8 cellular contexts compared by ENCODE assay signal in the genomic region with DNA sequence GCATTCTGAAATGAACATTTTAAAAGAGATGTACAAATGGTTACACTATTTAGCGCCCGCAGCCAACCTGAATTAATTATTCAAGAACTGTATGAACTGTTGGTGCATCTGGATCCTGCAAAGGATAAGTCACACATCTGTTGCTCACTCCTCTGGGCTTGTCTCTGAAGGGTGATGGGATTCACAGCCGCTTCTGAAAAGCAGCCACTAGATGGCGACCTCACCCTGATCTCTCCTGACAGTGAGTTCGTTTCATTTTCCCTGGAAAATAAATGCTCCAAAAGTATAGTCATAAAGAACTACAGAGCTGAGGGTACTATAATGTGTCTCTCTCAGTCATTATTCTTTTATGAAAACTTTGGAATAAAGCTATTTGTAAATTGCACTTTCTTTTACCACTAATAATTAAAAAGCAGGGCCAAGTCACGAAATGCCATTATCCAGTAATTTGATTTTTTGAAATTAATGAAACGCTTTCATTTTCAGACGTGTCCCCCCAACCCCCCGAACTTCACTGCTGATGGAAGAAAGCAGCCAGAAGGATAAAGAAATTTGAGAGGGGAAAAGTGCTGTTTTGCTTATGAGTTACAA.
DNase-seq lines count a peak whose midpoint lies in the region; ATAC-seq, FAIRE-seq and TF ChIP-seq lines count a peak whose summit lies in the region.

No MANE protein-coding gene starts in this region.

- peak; percentile 90 for FAIRE-seq in GM12892 (lab: Jason Lieb, UNC)

- H3K27me3 ChIP-seq in liver (ENCODE audit: control insufficient read depth in 4 of 4, insufficient read depth in 4 of 4, low read length in 3 of 4): peaks cover 0 to 2% (median 0%) of the 10 kb centered on the region in 4 donors

- WGBS in liver: 21% methylated on average over 9 of the region's 9 CpGs

- H3K4me3 ChIP-seq in liver (ENCODE audit: low read depth in 1 of 3, low read length in 3 of 3): peak overlapping the region in 1 of 3 donors; percentile 19

- no peaks in the 10 kb centered on the region for H3K36me3 ChIP-seq in liver (ENCODE audit: control insufficient read depth in 4 of 4, insufficient read depth in 3 of 4, low read depth in 1 of 4, low read length in 3 of 4)

- TF ChIP-seq RAD21 in liver (IDR thresholded peaks at IDR 0.05): peak; percentile 79 to 81

- no peaks in the 10 kb centered on the region for H3K4me1 ChIP-seq in liver (ENCODE audit: control insufficient read depth in 4 of 4, insufficient read depth in 4 of 4, low read length in 3 of 4)

- no peak overlapping the region for H3K9ac ChIP-seq in liver (ENCODE audit: low read depth in 1 of 2, low read length in 2 of 2)

- peak; percentile 69 for ATAC-seq in HG03060 (IDR thresholded peaks at IDR 0.05; ENCODE audit: low read depth, unreplicated experiment)

- no peak overlapping the region for H3K27ac ChIP-seq in liver (ENCODE audit: low read depth in 1 of 2, low read length in 2 of 2)

- peak; percentile 62 for DNase-seq in A172 (ENCODE audit: low spot score)
- peak; percentile 27 for DNase-seq in GM12892 (ENCODE audit: insufficient read length)
- DNase-seq in NCI-H2196 (lab: John Stamatoyannopoulos, UW; ENCODE audit: unreplicated experiment): peak; percentile 54
- peak; percentile 12 for DNase-seq in activated CD4-positive, alpha-beta T cell treated with anti-CD3 and anti-CD28 coated beads for 1 hour
- DNase-seq in dedifferentiated amniotic fluid mesenchymal stem cell (ENCODE audit: extremely low spot score): peak; percentile 68
- DNase-seq in stimulated activated CD4-positive, alpha-beta T cell treated with anti-CD3 and anti-CD28 coated beads, TNF-alpha, amount 100 ng/mL, for 4 hours (ENCODE audit: low read depth in 3 of 3): peak; percentile 5 to 7 (median 5)

- TF ChIP-seq POLR2A in GM12892 (IDR thresholded peaks at IDR 0.05; ENCODE audit: low read depth, low read length): no peak

- peak; percentile 79 for TF ChIP-seq CTCF in liver (IDR thresholded peaks at IDR 0.05; ENCODE audit: low read depth, low read length, missing input control)

- H3K9me3 ChIP-seq in liver (ENCODE audit: control insufficient read depth in 4 of 4, low read length in 3 of 4): no peaks in the 10 kb centered on the region

TF ChIP-seq in liver, 16 proteins besides CTCF, POLR2A, EP300 and RAD21:
- no peak for TF ChIP-seq ZBTB33 (IDR thresholded peaks at IDR 0.05)
- no peak for TF ChIP-seq TAF1 (conservative IDR thresholded peaks at IDR 0.05)
- no peak for TF ChIP-seq EGR1 (IDR thresholded peaks at IDR 0.05; ENCODE audit: low read depth in 2 of 2)
- TF ChIP-seq JUND (IDR thresholded peaks at IDR 0.05): no peak
- no peak for TF ChIP-seq HNF4A (conservative IDR thresholded peaks at IDR 0.05)
- TF ChIP-seq, protein P1, sequence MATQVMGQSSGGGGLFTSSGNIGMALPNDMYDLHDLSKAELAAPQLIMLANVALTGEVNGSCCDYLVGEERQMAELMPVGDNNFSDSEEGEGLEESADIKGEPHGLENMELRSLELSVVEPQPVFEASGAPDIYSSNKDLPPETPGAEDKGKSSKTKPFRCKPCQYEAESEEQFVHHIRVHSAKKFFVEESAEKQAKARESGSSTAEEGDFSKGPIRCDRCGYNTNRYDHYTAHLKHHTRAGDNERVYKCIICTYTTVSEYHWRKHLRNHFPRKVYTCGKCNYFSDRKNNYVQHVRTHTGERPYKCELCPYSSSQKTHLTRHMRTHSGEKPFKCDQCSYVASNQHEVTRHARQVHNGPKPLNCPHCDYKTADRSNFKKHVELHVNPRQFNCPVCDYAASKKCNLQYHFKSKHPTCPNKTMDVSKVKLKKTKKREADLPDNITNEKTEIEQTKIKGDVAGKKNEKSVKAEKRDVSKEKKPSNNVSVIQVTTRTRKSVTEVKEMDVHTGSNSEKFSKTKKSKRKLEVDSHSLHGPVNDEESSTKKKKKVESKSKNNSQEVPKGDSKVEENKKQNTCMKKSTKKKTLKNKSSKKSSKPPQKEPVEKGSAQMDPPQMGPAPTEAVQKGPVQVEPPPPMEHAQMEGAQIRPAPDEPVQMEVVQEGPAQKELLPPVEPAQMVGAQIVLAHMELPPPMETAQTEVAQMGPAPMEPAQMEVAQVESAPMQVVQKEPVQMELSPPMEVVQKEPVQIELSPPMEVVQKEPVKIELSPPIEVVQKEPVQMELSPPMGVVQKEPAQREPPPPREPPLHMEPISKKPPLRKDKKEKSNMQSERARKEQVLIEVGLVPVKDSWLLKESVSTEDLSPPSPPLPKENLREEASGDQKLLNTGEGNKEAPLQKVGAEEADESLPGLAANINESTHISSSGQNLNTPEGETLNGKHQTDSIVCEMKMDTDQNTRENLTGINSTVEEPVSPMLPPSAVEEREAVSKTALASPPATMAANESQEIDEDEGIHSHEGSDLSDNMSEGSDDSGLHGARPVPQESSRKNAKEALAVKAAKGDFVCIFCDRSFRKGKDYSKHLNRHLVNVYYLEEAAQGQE (IDR thresholded peaks at IDR 0.05): no peak

Comparison
In these comparisons a context has a peak if more than half of its experiments do, and no peak if none do; other contexts are left out.
1. DNase-seq: peak in every context shown above with its lines; median percentile 68 in dedifferentiated amniotic fluid mesenchymal stem cell; 62 in A172; 54 in NCI-H2196; 27 in GM12892; 12 in activated CD4-positive, alpha-beta T cell treated with anti-CD3 and anti-CD28 coated beads for 1 hour; 5 in stimulated activated CD4-positive, alpha-beta T cell treated with anti-CD3 and anti-CD28 coated beads, TNF-alpha, amount 100 ng/mL, for 4 hours.